ENCODE assay signal across 28 cellular contexts in the genomic region with DNA sequence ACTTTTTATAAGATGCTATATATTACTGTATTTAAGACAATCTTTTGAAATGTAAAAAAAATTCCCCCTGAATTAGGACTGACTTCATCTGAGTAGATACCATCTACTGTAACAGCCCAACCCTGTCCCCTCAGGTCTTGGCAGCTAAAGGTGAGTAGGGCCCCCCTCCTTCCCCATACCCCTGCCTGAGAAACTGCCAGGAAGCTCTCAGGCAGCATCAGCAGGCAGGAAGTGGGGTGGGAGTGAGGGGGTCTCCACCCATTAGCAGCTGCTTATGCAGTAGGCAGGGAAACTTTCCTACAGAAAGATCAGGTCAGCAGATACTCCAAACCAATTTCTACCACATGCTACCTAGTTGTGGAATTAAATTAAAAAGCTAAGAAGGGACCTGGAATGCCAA.
"Had no signal": no experiment of that assay in that cellular context is flagged by ENCODE, and none has a peak within 500 bp of the region (broad histone marks: within the 10 kb centered on the region; RNA-seq: fewer than 3 reads in every experiment).

No MANE protein-coding gene starts in this region.

- H3K27me3 Mint-ChIP-seq: activated naive CD8-positive, alpha-beta T cell treated with anti-CD3 and anti-CD28 coated beads, Interleukin-2, amount 50 U/mL, for 24 hours; central memory CD8-positive, alpha-beta T cell had no signal

- ATAC-seq: activated naive CD4-positive, alpha-beta T cell treated with anti-CD3 and anti-CD28 coated beads, Interleukin-2, amount 50 U/mL, for 72 hours; activated naive CD8-positive, alpha-beta T cell treated with anti-CD3 and anti-CD28 coated beads, Interleukin-2, amount 50 U/mL, for 24 hours; activated T-cell treated with anti-CD3 and anti-CD28 coated beads, Interleukin-2, amount 50 U/mL, for 4 hours; body of pancreas; PC-3; SK-N-SH treated with all-trans-retinoic acid at 6 μM for 48 hours had no signal

- H3K27ac Mint-ChIP-seq: activated naive CD4-positive, alpha-beta T cell treated with anti-CD3 and anti-CD28 coated beads, Interleukin-2, amount 50 U/mL, for 72 hours; activated naive CD8-positive, alpha-beta T cell treated with anti-CD3 and anti-CD28 coated beads, Interleukin-2, amount 50 U/mL, for 24 hours; T-helper 1 cell treated with Interleukin-12 subunit alpha and Interleukin-12 subunit beta and Interleukin-4 antibody, amounts not matched to agents 30 μg/mL and 1 μg/mL, for 36 hours had no signal

- H3K9me3 ChIP-seq: ascending aorta, body of pancreas, MG63, SJSA1 had no signal

- H3K4me1 Mint-ChIP-seq: activated naive CD8-positive, alpha-beta T cell treated with anti-CD3 and anti-CD28 coated beads, Interleukin-2, amount 50 U/mL, for 24 hours; central memory CD8-positive, alpha-beta T cell had no signal

- H3K4me3 ChIP-seq: ascending aorta, body of pancreas, MG63, SJSA1 had no signal

- H3K36me3 Mint-ChIP-seq: activated naive CD4-positive, alpha-beta T cell treated with anti-CD3 and anti-CD28 coated beads, Interleukin-2, amount 50 U/mL, for 72 hours had no signal

- H3K9me3 Mint-ChIP-seq: activated naive CD4-positive, alpha-beta T cell treated with anti-CD3 and anti-CD28 coated beads, Interleukin-2, amount 50 U/mL, for 72 hours; activated naive CD8-positive, alpha-beta T cell treated with anti-CD3 and anti-CD28 coated beads, Interleukin-2, amount 50 U/mL, for 24 hours; activated T-cell treated with anti-CD3 and anti-CD28 coated beads, Interleukin-2, amount 50 U/mL, for 4 hours; central memory CD8-positive, alpha-beta T cell; T-helper 1 cell treated with Interleukin-12 subunit alpha and Interleukin-12 subunit beta and Interleukin-4 antibody, amounts not matched to agents 30 μg/mL and 1 μg/mL, for 36 hours had no signal

- H3K27ac ChIP-seq: ascending aorta, body of pancreas, SJSA1 had no signal

- H3K36me3 ChIP-seq: ascending aorta, MG63, SJSA1 had no signal

- H3K27me3 ChIP-seq: ascending aorta, body of pancreas, MG63, SJSA1 had no signal

- DNase-seq: activated CD4-positive, alpha-beta T cell treated with anti-CD3 and anti-CD28 coated beads for 48 hours; activated CD4-positive, alpha-beta T cell treated with anti-CD3 and anti-CD28 coated beads, Interleukin-2, amount 50 U/mL, for 48 hours; activated CD4-positive, CD25-positive, alpha-beta regulatory T cell treated with anti-CD3 and anti-CD28 coated beads, Interleukin-2, amount 50 U/mL, for 72 hours; activated effector memory CD4-positive, alpha-beta T cell treated with anti-CD3 and anti-CD28 coated beads, Interleukin-2, amount 50 U/mL, for 16 hours; activated naive CD4-positive, alpha-beta T cell treated with Interleukin-2 at 50 U/mL for 16 hours; activated naive CD8-positive, alpha-beta T cell treated with anti-CD3 and anti-CD28 coated beads, Interleukin-2, amount 50 U/mL, for 24 hours; activated T-cell treated with anti-CD3 and anti-CD28 coated beads, Interleukin-2, amount 50 U/mL, for 4 hours; amniotic stem cell; body of pancreas; KG1; MG63; MV-4-11; NCI-H1092 treated with DMSO at 0.1 percent for 48 hours; NCI-H1417 treated with DMSO at 0.1 percent for 48 hours; NCI-H1694; NCI-H2029; NCI-H2107; NCI-H345; NCI-H510A; NCI-H526 treated with DMSO at 0.1 percent for 48 hours; PC-3; SHP77 had no signal

- H3K4me1 ChIP-seq: ascending aorta, body of pancreas, SJSA1 had no signal

- H3K4me3 Mint-ChIP-seq: activated naive CD8-positive, alpha-beta T cell treated with anti-CD3 and anti-CD28 coated beads, Interleukin-2, amount 50 U/mL, for 24 hours; activated T-cell treated with anti-CD3 and anti-CD28 coated beads, Interleukin-2, amount 50 U/mL, for 4 hours; central memory CD8-positive, alpha-beta T cell; T-helper 1 cell treated with Interleukin-12 subunit alpha and Interleukin-12 subunit beta and Interleukin-4 antibody, amounts not matched to agents 30 μg/mL and 1 μg/mL, for 36 hours had no signal
